Comparison of ENCODE assay signal across 10 cellular contexts in genomic region chr5:78627175-78627574, GRCh38. TPM values are rescaled to one million over a fixed set of nuclear protein-coding genes. Genes with fewer than 3 reads are reported as not detected.
A peak's percentile ranks its signal among the peaks of the same experiment; 100 is the strongest.
DNase-seq lines count a peak whose midpoint lies in the region; ATAC-seq and TF ChIP-seq lines count a peak whose summit lies in the region.
"Had no signal": no experiment of that assay in that cellular context is flagged by ENCODE, and none has a peak within 500 bp of the region (broad histone marks: within the 10 kb centered on the region; RNA-seq: fewer than 3 reads in every experiment).

No MANE protein-coding gene starts in this region.

- CTCF ChIA-PET in A673 (lab: Charles Lee) = no interaction called here

- POLR2A ChIA-PET in A673 (lab: Charles Lee; ENCODE audit: low non-redundant PET) = interaction anchor here (0.5 kb wide), 1 partner anchor 798 kb away, joined by 8 read pairs; no protein-coding TSS in a partner anchor

- no peaks in the 10 kb centered on the region for H3K36me3 Mint-ChIP-seq in T-helper 2 cell treated with Interferon-gamma antibody and Interleukin-4, amounts not matched to agents 5 μg/mL and 100 μg/mL, for 36 hours (ENCODE audit: low read depth)
- H3K36me3 Mint-ChIP-seq in activated T-cell treated with anti-CD3 and anti-CD28 coated beads, Interleukin-2, amount 50 U/mL, for 4 hours (ENCODE audit: insufficient read depth) = no peaks in the 10 kb centered on the region

- no peaks in the 10 kb centered on the region for H3K9me3 Mint-ChIP-seq in T-helper 2 cell treated with Interferon-gamma antibody and Interleukin-4, amounts not matched to agents 5 μg/mL and 100 μg/mL, for 36 hours
- H3K9me3 Mint-ChIP-seq in activated T-cell treated with anti-CD3 and anti-CD28 coated beads, Interleukin-2, amount 50 U/mL, for 4 hours = no peaks in the 10 kb centered on the region
- H3K9me3 Mint-ChIP-seq: activated T-helper 2 cell treated with anti-CD3 and anti-CD28 coated beads, Interferon-gamma antibody, Interleukin-2, Interleukin-4, amounts not matched to agents 10 μg/mL and 5 μg/mL and 100 μg/mL, durations not matched to agents 14 hours and 24 hours and 36 hours had no signal

- H3K27me3 Mint-ChIP-seq in T-helper 2 cell treated with Interferon-gamma antibody and Interleukin-4, amounts not matched to agents 5 μg/mL and 100 μg/mL, for 36 hours (ENCODE audit: low read depth) = peaks cover 3% of the 10 kb centered on the region
- peaks cover 10% of the 10 kb centered on the region for H3K27me3 Mint-ChIP-seq in activated T-cell treated with anti-CD3 and anti-CD28 coated beads, Interleukin-2, amount 50 U/mL, for 4 hours (ENCODE audit: low read depth)

- in situ Hi-C loops in astrocyte of the cerebellum (cut with HindIII; ENCODE audit: low sequenced_read_pairs) = no loop called here

- H3K4me3 ChIP-seq in A673 (ENCODE audit: low read depth, low read length, poor library complexity, severe bottlenecking) = no peak overlapping the region
- no peak overlapping the region for H3K4me3 ChIP-seq in HFF-Myc (replicated peaks; ENCODE audit: low read depth, low read length)
- H3K4me3 ChIP-seq in astrocyte of the cerebellum (ENCODE audit: low read depth, low read length) = no peak overlapping the region
- H3K4me3 ChIP-seq in effector memory CD4-positive, alpha-beta T cell (ENCODE audit: insufficient read depth, low read depth, low read length, poor library complexity, severe bottlenecking) = no peak overlapping the region

- no peak for DNase-seq in A673 (ENCODE audit: low spot score)
- no peak for DNase-seq in HFF-Myc (ENCODE audit: extremely low read depth, low read depth)
- no peak for DNase-seq in astrocyte of the cerebellum (ENCODE audit: low read depth)
- DNase-seq in kidney tubule cell (ENCODE audit: low spot score) = peak; percentile 30
- no peak for DNase-seq in effector memory CD4-positive, alpha-beta T cell
- no peak for DNase-seq in T-helper 2 cell treated with Interferon-gamma antibody and Interleukin-4, amounts not matched to agents 5 μg/mL and 100 μg/mL, for 36 hours (ENCODE audit: low spot score)
- DNase-seq in activated gamma-delta T cell (lab: John Stamatoyannopoulos, UW) = no peak
- DNase-seq in activated T-cell treated with anti-CD3 and anti-CD28 coated beads, Interleukin-2, amount 50 U/mL, for 4 hours = no peak
- DNase-seq: Calu3 had no signal

- intact Hi-C loops in A673 (cut with micrococcal nuclease; ENCODE audit: unreplicated experiment) = no loop called here

- no peak overlapping the region for H3K4me3 Mint-ChIP-seq in T-helper 2 cell treated with Interferon-gamma antibody and Interleukin-4, amounts not matched to agents 5 μg/mL and 100 μg/mL, for 36 hours
- H3K4me3 Mint-ChIP-seq in activated T-cell treated with anti-CD3 and anti-CD28 coated beads, Interleukin-2, amount 50 U/mL, for 4 hours = no peak overlapping the region

- TF ChIP-seq CTCF in A673 (conservative IDR thresholded peaks at IDR 0.05; ENCODE audit: low read depth, low read length) (peak; percentile 30; the same call in 1 of the 2 replicates), HFF-Myc (IDR thresholded peaks at IDR 0.05; ENCODE audit: low read depth, low read length, missing control alignments) (peak; percentile 37), astrocyte of the cerebellum (IDR thresholded peaks at IDR 0.05; ENCODE audit: low read depth, low read length, missing control alignments) (peak; percentile 56)

- H3K9me3 ChIP-seq in A673 (ENCODE audit: low read depth, low read length, poor library complexity, severe bottlenecking) = no peaks in the 10 kb centered on the region
- no peaks in the 10 kb centered on the region for H3K9me3 ChIP-seq in effector memory CD4-positive, alpha-beta T cell (ENCODE audit: control insufficient read depth, low read length)

- no peak for ATAC-seq in activated T-cell treated with anti-CD3 and anti-CD28 coated beads, Interleukin-2, amount 50 U/mL, for 4 hours

- no peaks in the 10 kb centered on the region for H3K27me3 ChIP-seq in A673 (replicated peaks; ENCODE audit: insufficient read depth, low read depth, low read length, poor library complexity)
- H3K27me3 ChIP-seq in effector memory CD4-positive, alpha-beta T cell (replicated peaks; ENCODE audit: control insufficient read depth, insufficient read depth, low read length, poor library complexity, severe bottlenecking) = no peaks in the 10 kb centered on the region

- H3K27ac ChIP-seq in A673 (ENCODE audit: low read depth, low read length, poor library complexity, severe bottlenecking) = no peak overlapping the region
- no peak overlapping the region for H3K27ac ChIP-seq in effector memory CD4-positive, alpha-beta T cell (ENCODE audit: insufficient read depth, low read length, poor library complexity, severe bottlenecking)

- no peaks in the 10 kb centered on the region for H3K4me1 Mint-ChIP-seq in T-helper 2 cell treated with Interferon-gamma antibody and Interleukin-4, amounts not matched to agents 5 μg/mL and 100 μg/mL, for 36 hours (ENCODE audit: low read depth)
- H3K4me1 Mint-ChIP-seq in activated T-cell treated with anti-CD3 and anti-CD28 coated beads, Interleukin-2, amount 50 U/mL, for 4 hours (ENCODE audit: low read depth) = no peaks in the 10 kb centered on the region

- BruUV-seq in A673 (replicated peaks; lab: Mats Ljungman, UMichigan) = no TSS peak

- no peaks in the 10 kb centered on the region for H3K4me1 ChIP-seq in A673 (ENCODE audit: insufficient read depth, low read length, poor library complexity, severe bottlenecking)
- H3K4me1 ChIP-seq in effector memory CD4-positive, alpha-beta T cell (ENCODE audit: control insufficient read depth, insufficient read depth, low read length, poor library complexity, severe bottlenecking) = no peaks in the 10 kb centered on the region

- no peak overlapping the region for H3K27ac Mint-ChIP-seq in T-helper 2 cell treated with Interferon-gamma antibody and Interleukin-4, amounts not matched to agents 5 μg/mL and 100 μg/mL, for 36 hours
- H3K27ac Mint-ChIP-seq: activated T-helper 2 cell treated with anti-CD3 and anti-CD28 coated beads, Interferon-gamma antibody, Interleukin-2, Interleukin-4, amounts not matched to agents 10 μg/mL and 5 μg/mL and 100 μg/mL, durations not matched to agents 14 hours and 24 hours and 36 hours had no signal

- H3K36me3 ChIP-seq in A673 (ENCODE audit: insufficient read depth, low read length, poor library complexity, severe bottlenecking) = no peaks in the 10 kb centered on the region
- no peaks in the 10 kb centered on the region for H3K36me3 ChIP-seq in effector memory CD4-positive, alpha-beta T cell (ENCODE audit: control insufficient read depth, insufficient read depth, low read length)

RNA-seq across cellular contexts. Expression of gene LHFPL2, which starts 21.4 kb away (rescaled TPM):
- 6.2 and 7.3 TPM in 2 replicates for total RNA-seq in A673 (2021)
- under 1 TPM; 0.22 to 0.69 (median 0.23) TPM for total RNA-seq in activated T-cell treated with anti-CD3 and anti-CD28 coated beads, Interleukin-2, amount 50 U/mL, for 4 hours
